26 cellular contexts compared by ENCODE assay signal in the genomic region with DNA sequence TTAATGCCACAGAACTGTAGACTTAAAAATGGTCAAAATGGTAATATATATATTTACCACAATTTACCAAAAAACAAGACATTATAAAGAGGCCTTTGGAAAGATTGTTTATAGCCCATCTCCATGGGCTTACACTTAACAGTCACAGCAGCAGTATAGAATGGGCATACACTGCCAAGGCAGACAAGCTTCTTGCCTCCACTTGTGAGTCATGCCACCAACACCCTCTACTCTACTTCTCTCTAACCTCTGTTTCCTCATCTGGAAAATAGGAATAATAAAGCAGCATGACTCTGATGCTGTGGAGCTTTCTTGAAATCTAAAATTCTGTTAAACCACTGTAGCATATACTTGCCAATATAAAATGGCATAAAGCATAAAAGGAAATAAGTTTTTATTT. TPM values are rescaled to one million over a fixed set of nuclear protein-coding genes. Genes with fewer than 3 reads are reported as not detected.
"Had no signal": no experiment of that assay in that cellular context is flagged by ENCODE, and none has a peak within 500 bp of the region (broad histone marks: within the 10 kb centered on the region; RNA-seq: fewer than 3 reads in every experiment).

No MANE protein-coding gene starts in this region.

- ATAC-seq: activated CD8-positive, alpha-beta T cell treated with anti-CD3 and anti-CD28 coated beads, Interleukin-2, amount 10 ng/mL, durations not matched to agents 7 days and 5 days; K562; WTC11 had no signal

- H3K36me3 Mint-ChIP-seq: activated naive CD4-positive, alpha-beta T cell treated with anti-CD3 and anti-CD28 coated beads, Interleukin-2, amount 50 U/mL, for 24 hours; WTC11 had no signal

- DNase-seq: activated CD4-positive, alpha-beta T cell treated with anti-CD3 and anti-CD28 coated beads for 48 hours; activated CD4-positive, alpha-beta T cell treated with anti-CD3 and anti-CD28 coated beads, Interleukin-2, amount 50 U/mL, for 4 hours; activated CD4-positive, CD25-positive, alpha-beta regulatory T cell treated with anti-CD3 and anti-CD28 coated beads, Interleukin-2, amount 50 U/mL, for 72 hours; activated CD8-positive, alpha-beta T cell treated with anti-CD3 and anti-CD28 coated beads, Interleukin-2, amount 10 ng/mL, durations not matched to agents 7 days and 5 days; activated effector memory CD4-positive, alpha-beta T cell treated with Interleukin-2 at 50 U/mL for 16 hours; activated naive CD4-positive, alpha-beta T cell; activated T-cell treated with anti-CD3 and anti-CD28 coated beads, Interleukin-2, amount 50 U/mL, for 24 hours; aorta; central memory CD4-positive, alpha-beta T cell; Karpas-422; NCI-H1105; NCI-H1436; NCI-H1694 treated with DMSO at 0.1 percent for 48 hours; NCI-H2029 treated with DMSO at 0.1 percent for 48 hours; NCI-H510A treated with DMSO at 0.1 percent for 48 hours; NCI-H69; NK-92 treated with Interleukin-12 subunit alpha and Interleukin-12 subunit beta, amount 100 ng/mL, for 24 hours; OCI-M1; Peyer's patch; SHP77 treated with DMSO at 0.1 percent for 48 hours had no signal

- H3K4me3 Mint-ChIP-seq: activated CD8-positive, alpha-beta T cell treated with anti-CD3 and anti-CD28 coated beads, Interleukin-2, amount 10 ng/mL, durations not matched to agents 7 days and 5 days; activated naive CD4-positive, alpha-beta T cell treated with anti-CD3 and anti-CD28 coated beads, Interleukin-2, amount 50 U/mL, for 24 hours; activated T-cell treated with anti-CD3 and anti-CD28 coated beads, Interleukin-2, amount 50 U/mL, for 24 hours; activated T-helper 1 cell treated with anti-CD3 and anti-CD28 coated beads, Interleukin-12 subunit alpha, Interleukin-12 subunit beta, Interleukin-2, Interleukin-4 antibody, amounts not matched to agents 30 ng/mL and 10 ng/mL and 1 ng/mL, durations not matched to agents 14 hours and 24 hours and 36 hours; T-helper 1 cell treated with Interleukin-12 subunit alpha and Interleukin-12 subunit beta and Interleukin-4 antibody, amounts not matched to agents 30 μg/mL and 1 μg/mL, for 36 hours; WTC11 had no signal

- H3K27ac Mint-ChIP-seq: activated CD8-positive, alpha-beta T cell treated with anti-CD3 and anti-CD28 coated beads, Interleukin-2, amount 10 ng/mL, durations not matched to agents 7 days and 5 days; activated naive CD4-positive, alpha-beta T cell treated with anti-CD3 and anti-CD28 coated beads, Interleukin-2, amount 50 U/mL, for 24 hours; activated T-cell treated with anti-CD3 and anti-CD28 coated beads, Interleukin-2, amount 50 U/mL, for 24 hours; activated T-helper 1 cell treated with anti-CD3 and anti-CD28 coated beads, Interleukin-12 subunit alpha, Interleukin-12 subunit beta, Interleukin-2, Interleukin-4 antibody, amounts not matched to agents 30 ng/mL and 10 ng/mL and 1 ng/mL, durations not matched to agents 14 hours and 24 hours and 36 hours; T-helper 1 cell treated with Interleukin-12 subunit alpha and Interleukin-12 subunit beta and Interleukin-4 antibody, amounts not matched to agents 30 μg/mL and 1 μg/mL, for 36 hours; WTC11 had no signal

- H3K4me1 Mint-ChIP-seq: activated naive CD4-positive, alpha-beta T cell treated with anti-CD3 and anti-CD28 coated beads, Interleukin-2, amount 50 U/mL, for 24 hours; WTC11 had no signal

- H3K4me1 ChIP-seq: breast epithelium, Peyer's patch had no signal

- H3K4me3 ChIP-seq: breast epithelium, K562, Peyer's patch had no signal

- H3K27me3 ChIP-seq: breast epithelium, Peyer's patch had no signal

- H3K36me3 ChIP-seq: breast epithelium, Peyer's patch had no signal

- H3K9me3 ChIP-seq: Peyer's patch had no signal

- H3K27ac ChIP-seq: breast epithelium, Peyer's patch had no signal

- H3K9me3 Mint-ChIP-seq: activated naive CD4-positive, alpha-beta T cell treated with anti-CD3 and anti-CD28 coated beads, Interleukin-2, amount 50 U/mL, for 24 hours; activated T-helper 1 cell treated with anti-CD3 and anti-CD28 coated beads, Interleukin-12 subunit alpha, Interleukin-12 subunit beta, Interleukin-2, Interleukin-4 antibody, amounts not matched to agents 30 ng/mL and 10 ng/mL and 1 ng/mL, durations not matched to agents 14 hours and 24 hours and 36 hours; T-helper 1 cell treated with Interleukin-12 subunit alpha and Interleukin-12 subunit beta and Interleukin-4 antibody, amounts not matched to agents 30 μg/mL and 1 μg/mL, for 36 hours had no signal

RNA-seq across cellular contexts. Expression of gene GPR156, which starts 14.4 kb away (rescaled TPM):
- total RNA-seq: activated CD8-positive, alpha-beta T cell treated with anti-CD3 and anti-CD28 coated beads, Interleukin-2, amount 10 ng/mL, durations not matched to agents 7 days and 5 days; Peyer's patch had no signal
